ENCODE assay signal across 8 cellular contexts in genomic region chr11:33716236-33716635, GRCh38. TPM values are rescaled to one million over a fixed set of nuclear protein-coding genes. Genes with fewer than 3 reads are reported as not detected.
DNase-seq lines count a peak whose midpoint lies in the region; ATAC-seq and TF ChIP-seq lines count a peak whose summit lies in the region.
"Had no signal": no experiment of that assay in that cellular context is flagged by ENCODE, and none has a peak within 500 bp of the region (broad histone marks: within the 10 kb centered on the region; RNA-seq: fewer than 3 reads in every experiment).

No MANE protein-coding gene starts in this region.

- H3K27ac ChIP-seq in neural cell (ENCODE audit: low read length), result no peak overlapping the region

- DNase-seq in ELR (ENCODE audit: low read depth) (peak; percentile 76), chondrocyte (ENCODE audit: low spot score) (no peak), DMS79 treated with DMSO at 0.1 percent for 48 hours (lab: John Stamatoyannopoulos, UW) (no peak)

- H3K9ac ChIP-seq in neural cell (ENCODE audit: low read length), result no peak overlapping the region

- H2AFZ ChIP-seq in neural cell (ENCODE audit: low read depth, low read length), result no peak overlapping the region

- no peaks in the 10 kb centered on the region for H3K9me3 ChIP-seq in neural cell (ENCODE audit: low read length)

- no peaks in the 10 kb centered on the region for H3F3A ChIP-seq in neural cell (ENCODE audit: insufficient read depth, low read length, poor library complexity, severe bottlenecking)

- no peaks in the 10 kb centered on the region for H4K20me1 ChIP-seq in neural cell (ENCODE audit: insufficient read depth)

- H3K4me2 ChIP-seq in neural cell (ENCODE audit: low read length), result no peak overlapping the region

- no peak overlapping the region for H3K4me3 ChIP-seq in neural cell (ENCODE audit: low read length)

- no peaks in the 10 kb centered on the region for H3K27me3 ChIP-seq in neural cell (ENCODE audit: insufficient read depth, low read depth, low read length)

- H3K36me3 Mint-ChIP-seq in chondrocyte (ENCODE audit: low read depth), result peaks cover 32% of the 10 kb centered on the region

- peak; percentile 30 for TF ChIP-seq RAD21 in neural cell (conservative IDR thresholded peaks at IDR 0.05)

- H3K36me3 ChIP-seq in neural cell (ENCODE audit: insufficient read depth, low read length), result peaks cover 4% of the 10 kb centered on the region

- no peak for TF ChIP-seq EP300 in neural cell (conservative IDR thresholded peaks at IDR 0.05; ENCODE audit: poor library complexity, severe bottlenecking)

- no peak for ATAC-seq in GM18907 (IDR thresholded peaks at IDR 0.05; ENCODE audit: unreplicated experiment)
- no peak for ATAC-seq in HG02798 (IDR thresholded peaks at IDR 0.05; ENCODE audit: poor library complexity, unreplicated experiment)

- peaks cover 29% of the 10 kb centered on the region for H3K4me1 Mint-ChIP-seq in chondrocyte (ENCODE audit: low read depth)
- H3K4me1 Mint-ChIP-seq: central memory CD8-positive, alpha-beta T cell had no signal

- no peaks in the 10 kb centered on the region for H3K79me2 ChIP-seq in neural cell (replicated peaks; ENCODE audit: insufficient read depth, low read length)

- no peaks in the 10 kb centered on the region for H3K9me3 Mint-ChIP-seq in chondrocyte (ENCODE audit: low read depth)
- H3K9me3 Mint-ChIP-seq: central memory CD8-positive, alpha-beta T cell had no signal

- TF ChIP-seq CTCF in LNCAP (IDR thresholded peaks at IDR 0.05), result peak; percentile 30; the same call in 1 of the 2 replicates
- TF ChIP-seq CTCF in chondrocyte (IDR thresholded peaks at IDR 0.05), result peak; percentile 74
- peak; percentile 36 for TF ChIP-seq CTCF in neural cell (IDR thresholded peaks at IDR 0.05; ENCODE audit: poor library complexity, severe bottlenecking)

- no peak overlapping the region for H3K4me3 Mint-ChIP-seq in chondrocyte (ENCODE audit: unreplicated experiment)
- H3K4me3 Mint-ChIP-seq: central memory CD8-positive, alpha-beta T cell had no signal

- H3K9me2 ChIP-seq in neural cell (ENCODE audit: insufficient read depth, low read length), result no peaks in the 10 kb centered on the region

- H3K27me3 Mint-ChIP-seq in chondrocyte (ENCODE audit: low read depth), result no peaks in the 10 kb centered on the region
- H3K27me3 Mint-ChIP-seq: central memory CD8-positive, alpha-beta T cell had no signal

- no peak overlapping the region for H3K27ac Mint-ChIP-seq in chondrocyte (ENCODE audit: unreplicated experiment)

TF ChIP-seq in neural cell, 6 proteins besides CTCF, POLR2A, EP300 and RAD21:
- no peak for TF ChIP-seq TAF1 (IDR thresholded peaks at IDR 0.05; ENCODE audit: low read depth)
- TF ChIP-seq EZH2 (IDR thresholded peaks at IDR 0.05; ENCODE audit: borderline replicate concordance, insufficient read depth, low read length, poor library complexity, severe bottlenecking), result no peak
- TF ChIP-seq SMC3 (conservative IDR thresholded peaks at IDR 0.05; ENCODE audit: poor library complexity), result peak; percentile 40

RNA-seq across cellular contexts. Expression of gene C11orf91, which starts 15.6 kb away (rescaled TPM):
- 0.50 TPM in 1 of 3 replicates, not detected in the others for total RNA-seq in chondrocyte
- not detected in 2 replicates for polyA plus RNA-seq in neural cell
- not detected in 2 replicates for polyA minus RNA-seq in neural cell

RNA-seq across cellular contexts. Expression of gene CD59, which starts 20.0 kb away (rescaled TPM):
- 579 to 718 TPM (median 705 TPM) in 3 replicates for total RNA-seq in chondrocyte
- polyA plus RNA-seq in neural cell, result 248 and 253 TPM in 2 replicates
- 95.0 and 134 TPM in 2 replicates for polyA minus RNA-seq in neural cell

RNA-seq across cellular contexts. Expression of gene FBXO3, which starts 58.1 kb away (rescaled TPM):
- total RNA-seq in chondrocyte, result 18.0 to 32.1 TPM (median 22.0 TPM) in 3 replicates
- polyA plus RNA-seq in neural cell, result 112 and 115 TPM in 2 replicates
- polyA minus RNA-seq in neural cell, result 101 and 123 TPM in 2 replicates
